In genomic region chr9:90611568-90611967, GRCh38 we compare ENCODE assay signal across 28 cellular contexts. TPM values are rescaled to one million over a fixed set of nuclear protein-coding genes. Genes with fewer than 3 reads are reported as not detected.
"Had no signal": no experiment of that assay in that cellular context is flagged by ENCODE, and none has a peak within 500 bp of the region (broad histone marks: within the 10 kb centered on the region; RNA-seq: fewer than 3 reads in every experiment).

No MANE protein-coding gene starts in this region.

- DNase-seq: activated CD4-positive, alpha-beta memory T cell treated with anti-CD3 and anti-CD28 coated beads, Interleukin-2, amount 10 ng/mL, durations not matched to agents 7 days and 5 days; activated CD4-positive, alpha-beta T cell treated with anti-CD3 and anti-CD28 coated beads for 1 hour; activated CD4-positive, alpha-beta T cell treated with anti-CD3 and anti-CD28 coated beads, Interleukin-2, amount 10 ng/mL, durations not matched to agents 7 days and 5 days; activated CD8-positive, alpha-beta memory T cell treated with anti-CD3 and anti-CD28 coated beads, Interleukin-2, amount 50 U/mL, for 48 hours; activated gamma-delta T cell; activated naive CD8-positive, alpha-beta T cell treated with anti-CD3 and anti-CD28 coated beads, Interleukin-2, amount 50 U/mL, for 24 hours; activated T-cell treated with anti-CD3 and anti-CD28 coated beads, Interleukin-2, amount 50 U/mL, for 24 hours; cortex of kidney; islet precursor cell; left ventricle myocardium superior; naive B cell; nephron progenitor cell; pancreas; stimulated activated CD4-positive, alpha-beta T cell treated with anti-CD3 and anti-CD28 coated beads, Interleukin-15, amount 100 ng/mL, for 24 hours; stimulated activated CD4-positive, alpha-beta T cell treated with anti-CD3 and anti-CD28 coated beads, Interleukin-2, amount 100 ng/mL, for 24 hours; stimulated activated naive CD4-positive, alpha-beta T cell; T-helper 17 cell; testis; uterus had no signal

- H3K9me3 Mint-ChIP-seq: activated CD4-positive, alpha-beta memory T cell treated with anti-CD3 and anti-CD28 coated beads, Interleukin-2, amount 10 ng/mL, durations not matched to agents 7 days and 5 days; activated CD4-positive, alpha-beta T cell treated with anti-CD3 and anti-CD28 coated beads, Interleukin-2, amount 10 ng/mL, durations not matched to agents 7 days and 5 days; activated naive CD4-positive, alpha-beta T cell treated with anti-CD3 and anti-CD28 coated beads, Interleukin-2, amount 50 U/mL, for 24 hours; activated naive CD8-positive, alpha-beta T cell treated with anti-CD3 and anti-CD28 coated beads, Interleukin-2, amount 50 U/mL, for 24 hours; activated T-cell treated with anti-CD3 and anti-CD28 coated beads, Interleukin-2, amount 50 U/mL, for 24 hours; mesothelial cell of epicardium; naive B cell; nephron progenitor cell; type B pancreatic cell had no signal

- H3K27ac Mint-ChIP-seq: activated CD4-positive, alpha-beta memory T cell treated with anti-CD3 and anti-CD28 coated beads, Interleukin-2, amount 10 ng/mL, durations not matched to agents 7 days and 5 days; activated CD4-positive, alpha-beta T cell treated with anti-CD3 and anti-CD28 coated beads, Interleukin-2, amount 10 ng/mL, durations not matched to agents 7 days and 5 days; activated naive CD4-positive, alpha-beta T cell treated with anti-CD3 and anti-CD28 coated beads, Interleukin-2, amount 50 U/mL, for 24 hours; activated naive CD8-positive, alpha-beta T cell treated with anti-CD3 and anti-CD28 coated beads, Interleukin-2, amount 50 U/mL, for 24 hours; activated T-cell treated with anti-CD3 and anti-CD28 coated beads, Interleukin-2, amount 50 U/mL, for 24 hours; mesothelial cell of epicardium; naive B cell; nephron progenitor cell; T-helper 17 cell; type B pancreatic cell; WTC11 had no signal

- ATAC-seq: activated naive CD8-positive, alpha-beta T cell treated with anti-CD3 and anti-CD28 coated beads, Interleukin-2, amount 50 U/mL, for 24 hours; gastroesophageal sphincter; left ventricle myocardium superior; pancreas; T-helper 17 cell; WTC11 had no signal

- H3K27me3 Mint-ChIP-seq: type B pancreatic cell had no signal

- H3K27me3 ChIP-seq: hepatocyte, pancreas, right atrium auricular region, testis, uterus had no signal

- H3K4me3 ChIP-seq: gastroesophageal sphincter, hepatocyte, pancreas, right atrium auricular region, testis, uterus had no signal

- H3K4me1 Mint-ChIP-seq: activated CD4-positive, alpha-beta memory T cell treated with anti-CD3 and anti-CD28 coated beads, Interleukin-2, amount 10 ng/mL, durations not matched to agents 7 days and 5 days; activated CD4-positive, alpha-beta T cell treated with anti-CD3 and anti-CD28 coated beads, Interleukin-2, amount 10 ng/mL, durations not matched to agents 7 days and 5 days; activated naive CD4-positive, alpha-beta T cell treated with anti-CD3 and anti-CD28 coated beads, Interleukin-2, amount 50 U/mL, for 24 hours; activated naive CD8-positive, alpha-beta T cell treated with anti-CD3 and anti-CD28 coated beads, Interleukin-2, amount 50 U/mL, for 24 hours; mesothelial cell of epicardium; naive B cell; T-helper 17 cell had no signal

- H3K4me3 Mint-ChIP-seq: activated CD4-positive, alpha-beta memory T cell treated with anti-CD3 and anti-CD28 coated beads, Interleukin-2, amount 10 ng/mL, durations not matched to agents 7 days and 5 days; activated CD4-positive, alpha-beta T cell treated with anti-CD3 and anti-CD28 coated beads, Interleukin-2, amount 10 ng/mL, durations not matched to agents 7 days and 5 days; activated naive CD4-positive, alpha-beta T cell treated with anti-CD3 and anti-CD28 coated beads, Interleukin-2, amount 50 U/mL, for 24 hours; activated naive CD8-positive, alpha-beta T cell treated with anti-CD3 and anti-CD28 coated beads, Interleukin-2, amount 50 U/mL, for 24 hours; activated T-cell treated with anti-CD3 and anti-CD28 coated beads, Interleukin-2, amount 50 U/mL, for 24 hours; mesothelial cell of epicardium; naive B cell; nephron progenitor cell; T-helper 17 cell; type B pancreatic cell; WTC11 had no signal

- H3K36me3 Mint-ChIP-seq: activated naive CD4-positive, alpha-beta T cell treated with anti-CD3 and anti-CD28 coated beads, Interleukin-2, amount 50 U/mL, for 24 hours; mesothelial cell of epicardium; naive B cell; type B pancreatic cell; WTC11 had no signal

- H3K27ac ChIP-seq: gastroesophageal sphincter, hepatocyte, pancreas, right atrium auricular region, testis, uterus had no signal

RNA-seq across cellular contexts. Expression of gene DIRAS2, which starts 31.1 kb away (rescaled TPM):
- total RNA-seq: activated CD4-positive, alpha-beta memory T cell treated with anti-CD3 and anti-CD28 coated beads, Interleukin-2, amount 10 ng/mL, durations not matched to agents 7 days and 5 days; activated CD4-positive, alpha-beta T cell treated with anti-CD3 and anti-CD28 coated beads, Interleukin-2, amount 10 ng/mL, durations not matched to agents 7 days and 5 days; endothelial cell of umbilical vein; gastroesophageal sphincter; left ventricle myocardium superior; pulmonary artery endothelial cell; T-helper 17 cell had no signal
